In genomic region chr22:47332246-47332980, GRCh38 we compare ENCODE assay signal across 16 cellular contexts.
DNase-seq lines count a peak whose midpoint lies in the region; ATAC-seq and TF ChIP-seq lines count a peak whose summit lies in the region.
"Had no signal": no experiment of that assay in that cellular context is flagged by ENCODE, and none has a peak within 500 bp of the region (broad histone marks: within the 10 kb centered on the region; RNA-seq: fewer than 3 reads in every experiment).

No MANE protein-coding gene starts in this region.

- no peak overlapping the region for H3K27ac ChIP-seq in esophagus muscularis mucosa (replicated peaks in 1 of 4)
- H3K27ac ChIP-seq: 22Rv1 had no signal

- H3K4me3 ChIP-seq in esophagus muscularis mucosa, result no peak overlapping the region
- no peak overlapping the region for H3K4me3 ChIP-seq in H7 (ENCODE audit: insufficient read depth, low read depth, low read length)

- H3K27me3 ChIP-seq in esophagus muscularis mucosa, result peaks cover 0 to 41% (median 0%) of the 10 kb centered on the region in 4 donors
- no peaks in the 10 kb centered on the region for H3K27me3 ChIP-seq in H7 (ENCODE audit: control insufficient read depth, insufficient read depth, low read length)

- no peak for TF ChIP-seq CTCF in esophagus muscularis mucosa (IDR thresholded peaks at IDR 0.05)
- no peak for TF ChIP-seq CTCF in osteocyte (IDR thresholded peaks at IDR 0.05)

- no peaks in the 10 kb centered on the region for H3K36me3 ChIP-seq in esophagus muscularis mucosa
- H3K36me3 ChIP-seq in H7 (replicated peaks; ENCODE audit: control insufficient read depth, insufficient read depth, low read length), result no peaks in the 10 kb centered on the region

- 95% methylated on average over 14 of the region's 14 CpGs for WGBS in esophagus muscularis mucosa

- no peak for TF ChIP-seq EP300 in esophagus muscularis mucosa (IDR thresholded peaks at IDR 0.05)

- H3K4me1 ChIP-seq in esophagus muscularis mucosa, result no peaks in the 10 kb centered on the region

- no peak for TF ChIP-seq POLR2A in esophagus muscularis mucosa (IDR thresholded peaks at IDR 0.05; ENCODE audit: low read depth)

- no peak overlapping the region for H3K4me3 Mint-ChIP-seq in osteocyte (ENCODE audit: unreplicated experiment)
- H3K4me3 Mint-ChIP-seq: CD14-positive monocyte; CD8-positive, alpha-beta T cell had no signal

- intact Hi-C loops in esophagus muscularis mucosa (cut with DNase I), result no loop called here

- no peaks in the 10 kb centered on the region for H3K36me3 Mint-ChIP-seq in osteocyte (ENCODE audit: unreplicated experiment)
- H3K36me3 Mint-ChIP-seq: CD14-positive monocyte; CD8-positive, alpha-beta T cell had no signal

- H3K9me3 ChIP-seq in esophagus muscularis mucosa, result peaks cover 0 to 9% (median 4%) of the 10 kb centered on the region in 4 donors

- no peak overlapping the region for H3K27ac Mint-ChIP-seq in osteocyte (ENCODE audit: unreplicated experiment)
- H3K27ac Mint-ChIP-seq: CD14-positive monocyte; CD8-positive, alpha-beta T cell had no signal

- H3K27me3 Mint-ChIP-seq in osteocyte (ENCODE audit: unreplicated experiment), result no peaks in the 10 kb centered on the region

- DNase-seq in NCI-H1694 treated with DMSO at 0.1 percent for 48 hours (lab: John Stamatoyannopoulos, UW), result peak; percentile 4
- no peak for DNase-seq in NCI-H1694 (lab: John Stamatoyannopoulos, UW)
- DNase-seq in NCI-H1105 (lab: John Stamatoyannopoulos, UW), result peak; percentile 35
- DNase-seq in esophagus muscularis mucosa (ENCODE audit: extremely low spot score), result peak; percentile 68
- DNase-seq in osteocyte (ENCODE audit: extremely low spot score, unreplicated experiment), result peak; percentile 80
- DNase-seq in H7, result no peak
- DNase-seq in NCI-H2227 treated with DMSO at 0.1 percent for 48 hours (lab: John Stamatoyannopoulos, UW), result no peak
- DNase-seq: CD8-positive, alpha-beta T cell; COR-L47; DMS153; DND-41; GDM1 had no signal

- no peaks in the 10 kb centered on the region for H3K4me1 Mint-ChIP-seq in osteocyte (ENCODE audit: unreplicated experiment)
- H3K4me1 Mint-ChIP-seq: CD14-positive monocyte had no signal

- H3K9me3 Mint-ChIP-seq in osteocyte (ENCODE audit: unreplicated experiment), result peaks cover 32% of the 10 kb centered on the region

- no peak for ATAC-seq in GM21390 (IDR thresholded peaks at IDR 0.05; ENCODE audit: unreplicated experiment)
- ATAC-seq: CD8-positive, alpha-beta T cell; HCT116 had no signal

Comparison
In these comparisons a context has a peak if more than half of its experiments do, and no peak if none do; other contexts are left out.
1. DNase-seq: peak in NCI-H1694 treated with DMSO at 0.1 percent for 48 hours (single experiment), NCI-H1105 (single experiment), esophagus muscularis mucosa (single experiment) and osteocyte (single experiment); none in NCI-H1694 (single experiment), H7 (single experiment) and NCI-H2227 treated with DMSO at 0.1 percent for 48 hours (single experiment).